20 cellular contexts compared by ENCODE assay signal in the genomic region with DNA sequence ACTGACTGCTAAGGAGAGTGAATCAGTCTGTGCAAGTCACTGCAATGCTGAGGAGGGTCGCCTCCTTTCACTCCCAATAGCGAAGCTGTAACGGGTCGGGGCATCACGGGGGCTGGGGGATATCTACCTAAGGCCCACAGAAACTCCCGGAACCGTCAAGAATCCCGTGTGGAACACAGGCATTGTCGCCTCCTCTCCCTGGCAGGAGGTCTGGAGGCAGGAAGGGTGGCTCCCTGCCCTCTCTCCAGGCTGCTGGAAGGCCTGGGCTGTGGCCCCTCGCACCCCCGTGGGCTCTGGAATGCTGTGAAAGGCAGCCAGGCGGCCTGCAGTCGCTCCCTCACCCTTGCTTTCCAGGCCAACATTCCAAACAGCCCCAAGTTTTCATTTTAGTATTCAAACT.
DNase-seq lines count a peak whose midpoint lies in the region; ATAC-seq and TF ChIP-seq lines count a peak whose summit lies in the region.
"Had no signal": no experiment of that assay in that cellular context is flagged by ENCODE, and none has a peak within 500 bp of the region (broad histone marks: within the 10 kb centered on the region; RNA-seq: fewer than 3 reads in every experiment).

No MANE protein-coding gene starts in this region.

- H3K27ac Mint-ChIP-seq in T-helper 17 cell = peak overlapping the region; percentile 47
- no peak overlapping the region for H3K27ac Mint-ChIP-seq in T-helper 2 cell treated with Interferon-gamma antibody and Interleukin-4, amounts not matched to agents 5 μg/mL and 100 μg/mL, for 36 hours
- H3K27ac Mint-ChIP-seq: CD8-positive, alpha-beta memory T cell; GM23338 had no signal

- H2AFZ ChIP-seq in IMR-90 (replicated peaks; ENCODE audit: low read length, poor library complexity) (no peak overlapping the region), trophoblast cell (ENCODE audit: insufficient read depth, low read length, poor library complexity) (no peak overlapping the region)

- H3K23ac ChIP-seq in IMR-90 (ENCODE audit: low read depth, low read length) (no peak overlapping the region), trophoblast cell (ENCODE audit: low read length) (no peak overlapping the region)

- CTCF ChIA-PET in IMR-90 (lab: Yijun Ruan, JAX) = no interaction called here

- H3K4me3 Mint-ChIP-seq in T-helper 17 cell = no peak overlapping the region
- H3K4me3 Mint-ChIP-seq in T-helper 2 cell treated with Interferon-gamma antibody and Interleukin-4, amounts not matched to agents 5 μg/mL and 100 μg/mL, for 36 hours = no peak overlapping the region
- H3K4me3 Mint-ChIP-seq: CD8-positive, alpha-beta memory T cell; GM23338 had no signal

- no peak overlapping the region; the same call in 1 of the 2 replicates for H3K4ac ChIP-seq in IMR-90 (ENCODE audit: low read depth, low read length)
- no peak overlapping the region for H3K4ac ChIP-seq in trophoblast cell (ENCODE audit: low read depth, low read length)

- H3K36me3 ChIP-seq in IMR-90 (ENCODE audit: control insufficient read depth, insufficient read depth, low read length) = no peaks in the 10 kb centered on the region
- H3K36me3 ChIP-seq in trophoblast cell (ENCODE audit: control insufficient read depth in 1 of 2, insufficient read depth in 2 of 2, low read length in 2 of 2) = no peaks in the 10 kb centered on the region

- peaks cover 6% of the 10 kb centered on the region; the same call in 1 of the 2 replicates for H3K9me1 ChIP-seq in IMR-90 (ENCODE audit: insufficient read depth, low read length)

- H3K9me3 ChIP-seq in IMR-90 (ENCODE audit: control insufficient read depth, insufficient read depth, low read length) (no peaks in the 10 kb centered on the region), T-helper 17 cell (ENCODE audit: control insufficient read depth, low read length, poor library complexity, severe bottlenecking) (peaks cover 4% of the 10 kb centered on the region), trophoblast cell (ENCODE audit: insufficient read depth, low read depth, low read length) (no peaks in the 10 kb centered on the region)

- POLR2A ChIA-PET in IMR-90 (lab: Charles Lee; ENCODE audit: unreplicated experiment) = interaction anchor here (0.6 kb wide), 1 partner anchor 45 kb away, joined by 8 read pairs; no protein-coding TSS in a partner anchor

- DNase-seq in IMR-90 (no peak), T-helper 17 cell (no peak), fibroblast of the aortic adventitia (ENCODE audit: low read depth) (peak; percentile 47), trophoblast cell (no peak), NAMALWA (ENCODE audit: low spot score) (no peak)
- no peak for DNase-seq in T-helper 2 cell treated with Interferon-gamma antibody and Interleukin-4, amounts not matched to agents 5 μg/mL and 100 μg/mL, for 36 hours (ENCODE audit: low spot score)
- DNase-seq: CD8-positive, alpha-beta memory T cell; DMS53; EL; KG1; NCI-H1436 treated with DMSO at 0.1 percent for 48 hours; NCI-H2029; NCI-H2171; NCI-H526; PC-3 had no signal

- TF ChIP-seq POLR2A in IMR-90 (IDR thresholded peaks at IDR 0.05; ENCODE audit: low read depth, low read length) = no peak

- H3K4me1 ChIP-seq in IMR-90 (ENCODE audit: control insufficient read depth, insufficient read depth, low read length) (peaks cover 7% of the 10 kb centered on the region), trophoblast cell (ENCODE audit: control insufficient read depth in 1 of 2, insufficient read depth in 2 of 2, low read length in 2 of 2) (peaks cover 25 to 44% of the 10 kb centered on the region in 2 experiments)

- peaks cover 11% of the 10 kb centered on the region for H3K9me3 Mint-ChIP-seq in T-helper 2 cell treated with Interferon-gamma antibody and Interleukin-4, amounts not matched to agents 5 μg/mL and 100 μg/mL, for 36 hours
- H3K9me3 Mint-ChIP-seq: CD8-positive, alpha-beta memory T cell had no signal

- intact Hi-C loops in IMR-90 (cut with micrococcal nuclease) = no loop called here

- H3K18ac ChIP-seq in IMR-90 (ENCODE audit: low read depth, low read length) = no peak overlapping the region
- peak overlapping the region; percentile 42 for H3K18ac ChIP-seq in trophoblast cell (ENCODE audit: low read length)

- dilution Hi-C loops in IMR-90 (cut with HindIII; ENCODE audit: low sequenced_read_pairs, unreplicated experiment) = no loop called here

- H3K79me2 ChIP-seq in trophoblast cell (ENCODE audit: control insufficient read depth, insufficient read depth, low read length, poor library complexity) = peaks cover 7% of the 10 kb centered on the region

- no TSS peak for BruUV-seq in IMR-90 (replicated peaks; lab: Mats Ljungman, UMichigan)

- H2BK5ac ChIP-seq in IMR-90 (ENCODE audit: low read depth, low read length, poor library complexity, severe bottlenecking) = no peak overlapping the region
- H2BK5ac ChIP-seq in trophoblast cell (ENCODE audit: low read depth, low read length, poor library complexity) = peak overlapping the region; percentile 76

- H3K79me1 ChIP-seq in IMR-90 (ENCODE audit: low read depth in 1 of 2, low read length in 2 of 2) (no peaks in the 10 kb centered on the region), trophoblast cell (ENCODE audit: low read length) (peaks cover 30% of the 10 kb centered on the region)

- H2BK20ac ChIP-seq in IMR-90 (ENCODE audit: low read depth, low read length) = no peak overlapping the region

- ATAC-seq in IMR-90 (ENCODE audit: low read depth) = no peak
- no peak for ATAC-seq in T-helper 17 cell
- ATAC-seq in HG02938 (IDR thresholded peaks at IDR 0.05; ENCODE audit: unreplicated experiment) = no peak
- ATAC-seq: GM12878, HCT116, PC-3 had no signal

- H3K14ac ChIP-seq in IMR-90 (replicated peaks; ENCODE audit: low read depth, low read length) (no peak overlapping the region), trophoblast cell (ENCODE audit: low read length) (peak overlapping the region; percentile 73)

- in situ Hi-C loops in IMR-90 (cut with MboI; ENCODE audit: low sequenced_read_pairs) = no loop called here

- 0 out of 2 replicates have a peak overlapping the region, but pooled peaks have one; percentile 30 for H2AK5ac ChIP-seq in IMR-90 (ENCODE audit: low read depth, low read length)
- peak overlapping the region; percentile 99 for H2AK5ac ChIP-seq in trophoblast cell (ENCODE audit: low read length)

- H3K27me3 Mint-ChIP-seq in T-helper 17 cell = no peaks in the 10 kb centered on the region
- no peaks in the 10 kb centered on the region for H3K27me3 Mint-ChIP-seq in T-helper 2 cell treated with Interferon-gamma antibody and Interleukin-4, amounts not matched to agents 5 μg/mL and 100 μg/mL, for 36 hours (ENCODE audit: low read depth)
- H3K27me3 Mint-ChIP-seq: CD8-positive, alpha-beta memory T cell had no signal

- H3K27ac ChIP-seq in IMR-90 (ENCODE audit: insufficient read depth, low read length) (no peak overlapping the region), trophoblast cell (ENCODE audit: low read depth, low read length) (no peak overlapping the region)
- H3K27ac ChIP-seq: BLaER1 treated with 17β-estradiol and CSF1 and Interleukin-3, amounts not matched to agents 10 nM and 100 nM had no signal

- no peak for TF ChIP-seq CTCF in IMR-90 (conservative IDR thresholded peaks at IDR 0.05; ENCODE audit: low read depth, low read length)
- TF ChIP-seq CTCF in fibroblast of the aortic adventitia (IDR thresholded peaks at IDR 0.05; ENCODE audit: insufficient read depth, low read length) = no peak

- H4K8ac ChIP-seq in IMR-90 (ENCODE audit: low read depth in 2 of 2, low read length in 2 of 2) (no peak overlapping the region), trophoblast cell (ENCODE audit: low read depth, low read length) (peak overlapping the region; percentile 33)

- H4K12ac ChIP-seq in trophoblast cell (ENCODE audit: low read depth, low read length) = no peak overlapping the region

- H3K4me3 ChIP-seq in IMR-90 (ENCODE audit: insufficient read depth, low read depth, low read length) (no peak overlapping the region), fibroblast of the aortic adventitia (ENCODE audit: low read depth, low read length) (no peak overlapping the region), trophoblast cell (ENCODE audit: low read depth, low read length) (no peak overlapping the region)
- H3K4me3 ChIP-seq: BLaER1 treated with 17β-estradiol and CSF1 and Interleukin-3, amounts not matched to agents 10 nM and 100 nM; GM12878 had no signal

- no peak overlapping the region for H2AK9ac ChIP-seq in IMR-90 (replicated peaks; ENCODE audit: low read depth, low read length, poor library complexity)

- no peak overlapping the region for H2BK120ac ChIP-seq in IMR-90 (ENCODE audit: low read depth, low read length)
- H2BK120ac ChIP-seq in trophoblast cell (ENCODE audit: insufficient read depth, low read length, poor library complexity) = peak overlapping the region; percentile 96

- H2BK15ac ChIP-seq in IMR-90 (ENCODE audit: low read depth, low read length) = no peak overlapping the region

- H3K4me1 Mint-ChIP-seq in T-helper 17 cell = peaks cover 38% of the 10 kb centered on the region
- H3K4me1 Mint-ChIP-seq in T-helper 2 cell treated with Interferon-gamma antibody and Interleukin-4, amounts not matched to agents 5 μg/mL and 100 μg/mL, for 36 hours (ENCODE audit: low read depth) = peaks cover 45% of the 10 kb centered on the region

- H3K27me3 ChIP-seq in IMR-90 (ENCODE audit: control insufficient read depth, insufficient read depth, low read length) (peaks cover 9% of the 10 kb centered on the region), trophoblast cell (ENCODE audit: insufficient read depth, low read length) (no peaks in the 10 kb centered on the region)

- H3K36me3 Mint-ChIP-seq in T-helper 17 cell (ENCODE audit: low read depth) = no peaks in the 10 kb centered on the region
- H3K36me3 Mint-ChIP-seq in T-helper 2 cell treated with Interferon-gamma antibody and Interleukin-4, amounts not matched to agents 5 μg/mL and 100 μg/mL, for 36 hours (ENCODE audit: low read depth) = peaks cover 24% of the 10 kb centered on the region

- TF ChIP-seq RAD21 in IMR-90 (IDR thresholded peaks at IDR 0.05; ENCODE audit: low read length) = no peak

- H3K56ac ChIP-seq in IMR-90 (ENCODE audit: extremely low read depth, insufficient read depth, low read length) = no peak overlapping the region

- no peak overlapping the region for H4K5ac ChIP-seq in IMR-90 (ENCODE audit: low read depth, low read length)

- no peak overlapping the region for H4K91ac ChIP-seq in IMR-90 (ENCODE audit: insufficient read depth, low read depth, low read length)
- peak overlapping the region; percentile 98 for H4K91ac ChIP-seq in trophoblast cell (ENCODE audit: low read depth, low read length)

- 88% methylated on average over 8 of the region's 13 CpGs; no CpG with 5 or more reads in 1 of the 2 experiments for WGBS in IMR-90 (ENCODE audit: extremely low coverage in 2 of 2, insufficient read length in 1 of 2), 2 experiments
- WGBS in trophoblast cell (ENCODE audit: extremely low coverage, insufficient coverage, insufficient read length) = no CpG with 5 or more reads among the region's 13 CpGs

- H3K9ac ChIP-seq in IMR-90 (ENCODE audit: low read depth, low read length) (no peak overlapping the region), trophoblast cell (ENCODE audit: low read length) (no peak overlapping the region)
- H3K9ac ChIP-seq: BLaER1 treated with 17β-estradiol and CSF1 and Interleukin-3, amounts not matched to agents 10 nM and 100 nM had no signal

- peaks cover 8% of the 10 kb centered on the region for H4K20me1 ChIP-seq in IMR-90 (ENCODE audit: insufficient read depth, low read length)
- H4K20me1 ChIP-seq: BLaER1 treated with 17β-estradiol and CSF1 and Interleukin-3, amounts not matched to agents 10 nM and 100 nM had no signal

- peak overlapping the region; percentile 100 for H2BK12ac ChIP-seq in trophoblast cell (ENCODE audit: low read length)

- H3K4me2 ChIP-seq in IMR-90 (ENCODE audit: low read depth, low read length) = no peak overlapping the region
- no peak overlapping the region for H3K4me2 ChIP-seq in trophoblast cell (ENCODE audit: low read length)
- H3K4me2 ChIP-seq: BLaER1 treated with 17β-estradiol and CSF1 and Interleukin-3, amounts not matched to agents 10 nM and 100 nM had no signal
